In genomic region chr1:85308837-85309350, GRCh38 we compare ENCODE assay signal across 12 cellular contexts. TPM values are rescaled to one million over a fixed set of nuclear protein-coding genes. Genes with fewer than 3 reads are reported as not detected.
DNase-seq lines count a peak whose midpoint lies in the region; ATAC-seq and TF ChIP-seq lines count a peak whose summit lies in the region.
"Had no signal": no experiment of that assay in that cellular context is flagged by ENCODE, and none has a peak within 500 bp of the region (broad histone marks: within the 10 kb centered on the region; RNA-seq: fewer than 3 reads in every experiment).

No MANE protein-coding gene starts in this region.

- ATAC-seq in SK-N-SH treated with all-trans-retinoic acid at 6 μM for 48 hours: no peak

- no peak for TF ChIP-seq CTCF in SK-N-SH (IDR thresholded peaks at IDR 0.05)

- CTCF ChIA-PET in SK-N-SH (lab: Yijun Ruan, JAX): interaction anchor here (0.5 to 3.0 kb wide), 93 partner anchors 8 to 1794 kb away, joined by 3 to 78 read pairs (median 7); partner anchors contain the start of genes BCL10, C1orf52, CCN1 and DDAH1
- CTCF ChIA-PET in activated CD4-positive, alpha-beta T cell treated with anti-CD3 and anti-CD28 coated beads, Interleukin-2, amount 10 ng/mL, durations not matched to agents 7 days and 5 days (lab: Charles Lee): interaction anchor here (1.0 to 2.0 kb wide), 2 partner anchors 263 to 272 kb away, joined by 3 to 5 read pairs; no protein-coding TSS in a partner anchor

- H3K9ac ChIP-seq in SK-N-SH: no peak overlapping the region
- no peak overlapping the region for H3K9ac ChIP-seq in endocrine pancreas (ENCODE audit: control insufficient read depth, insufficient read depth, low read length)
- H3K9ac ChIP-seq: BLaER1 had no signal

- H3F3A ChIP-seq in SK-N-SH (replicated peaks; ENCODE audit: insufficient read depth): peaks cover 23% of the 10 kb centered on the region

- H3K36me3 Mint-ChIP-seq in activated CD4-positive, alpha-beta T cell treated with anti-CD3 and anti-CD28 coated beads, Interleukin-2, amount 10 ng/mL, durations not matched to agents 7 days and 5 days (ENCODE audit: low read depth): no peaks in the 10 kb centered on the region

- H3K9me3 Mint-ChIP-seq in activated CD4-positive, alpha-beta T cell treated with anti-CD3 and anti-CD28 coated beads, Interleukin-2, amount 10 ng/mL, durations not matched to agents 7 days and 5 days: no peaks in the 10 kb centered on the region
- H3K9me3 Mint-ChIP-seq: activated T-cell treated with anti-CD3 and anti-CD28 coated beads, Interleukin-2, amount 50 U/mL, for 24 hours had no signal

- no peak overlapping the region for H3K4me3 ChIP-seq in SK-N-SH (ENCODE audit: low read depth in 2 of 2, low read length in 1 of 2)
- H3K4me3 ChIP-seq in endocrine pancreas (ENCODE audit: control insufficient read depth, insufficient read depth, low read length): peak overlapping the region; percentile 11
- H3K4me3 ChIP-seq: BLaER1, cardiac muscle cell, transverse colon had no signal

- no peaks in the 10 kb centered on the region for H3K9me2 ChIP-seq in SK-N-SH

- TF ChIP-seq RAD21 in SK-N-SH (IDR thresholded peaks at IDR 0.05; ENCODE audit: low read length): no peak

- H3K27ac ChIP-seq in SK-N-SH (ENCODE audit: low read depth in 2 of 2, low read length in 1 of 2): peak overlapping the region in 1 of 2 experiments; percentile 28; a peak in 1 of 4 replicates
- H3K27ac ChIP-seq: BLaER1, cardiac muscle cell, transverse colon had no signal

- H3K4me1 ChIP-seq in SK-N-SH (ENCODE audit: control insufficient read depth in 1 of 2, insufficient read depth in 2 of 2, low read depth in 1 of 2, low read length in 1 of 2) (peaks cover 8 to 11% of the 10 kb centered on the region in 2 experiments; a peak in 2 of 4 replicates), endocrine pancreas (ENCODE audit: control insufficient read depth, insufficient read depth, low read length) (peaks cover 3% of the 10 kb centered on the region)

- peaks cover 2% of the 10 kb centered on the region for H3K4me1 Mint-ChIP-seq in activated CD4-positive, alpha-beta T cell treated with anti-CD3 and anti-CD28 coated beads, Interleukin-2, amount 10 ng/mL, durations not matched to agents 7 days and 5 days

- H3K9me3 ChIP-seq in SK-N-SH (no peaks in the 10 kb centered on the region), endocrine pancreas (ENCODE audit: control insufficient read depth, low read length) (no peaks in the 10 kb centered on the region)
- H3K9me3 ChIP-seq: BLaER1, transverse colon had no signal

- peak overlapping the region; percentile 26; the same call in 1 of the 2 replicates for H3K4me2 ChIP-seq in SK-N-SH
- H3K4me2 ChIP-seq: BLaER1 had no signal

- H3K27me3 Mint-ChIP-seq in activated CD4-positive, alpha-beta T cell treated with anti-CD3 and anti-CD28 coated beads, Interleukin-2, amount 10 ng/mL, durations not matched to agents 7 days and 5 days: peaks cover 58% of the 10 kb centered on the region

- TF ChIP-seq EP300 in SK-N-SH (IDR thresholded peaks at IDR 0.05; ENCODE audit: borderline replicate concordance in 1 of 2, low read depth in 1 of 2, low read length in 1 of 2): no peak

- H3K27ac Mint-ChIP-seq in activated CD4-positive, alpha-beta T cell treated with anti-CD3 and anti-CD28 coated beads, Interleukin-2, amount 10 ng/mL, durations not matched to agents 7 days and 5 days: no peak overlapping the region
- H3K27ac Mint-ChIP-seq: activated T-cell treated with anti-CD3 and anti-CD28 coated beads, Interleukin-2, amount 50 U/mL, for 24 hours had no signal

- H3K27me3 ChIP-seq in SK-N-SH (ENCODE audit: insufficient read depth) (no peaks in the 10 kb centered on the region), endocrine pancreas (ENCODE audit: control insufficient read depth, insufficient read depth, low read length) (no peaks in the 10 kb centered on the region)
- H3K27me3 ChIP-seq: cardiac muscle cell, transverse colon had no signal

- WGBS in SK-N-SH (ENCODE audit: low lambda C conversion rate): 91% methylated on average over 4 of the region's 4 CpGs

- H4K20me1 ChIP-seq in SK-N-SH (ENCODE audit: insufficient read depth): no peaks in the 10 kb centered on the region

- no peaks in the 10 kb centered on the region for H3K36me3 ChIP-seq in SK-N-SH (replicated peaks in 1 of 2; ENCODE audit: control insufficient read depth in 1 of 2, insufficient read depth in 2 of 2, low read length in 1 of 2)
- H3K36me3 ChIP-seq in endocrine pancreas (ENCODE audit: control insufficient read depth, insufficient read depth, low read length): no peaks in the 10 kb centered on the region
- H3K36me3 ChIP-seq: BLaER1, cardiac muscle cell, transverse colon had no signal

- POLR2A ChIA-PET in SK-N-SH (lab: Yijun Ruan, JAX): interaction anchor here (1.0 kb wide), 1 partner anchor 384 kb away, joined by 4 read pairs; no protein-coding TSS in a partner anchor
- POLR2A ChIA-PET in activated CD4-positive, alpha-beta T cell treated with anti-CD3 and anti-CD28 coated beads, Interleukin-2, amount 10 ng/mL, durations not matched to agents 7 days and 5 days (lab: Charles Lee): interaction anchor here (0.6 kb wide), 1 partner anchor 40 kb away, joined by 3 read pairs; no protein-coding TSS in a partner anchor

- H3K4me3 Mint-ChIP-seq in activated CD4-positive, alpha-beta T cell treated with anti-CD3 and anti-CD28 coated beads, Interleukin-2, amount 10 ng/mL, durations not matched to agents 7 days and 5 days: no peak overlapping the region

- peaks cover 18% of the 10 kb centered on the region; the same call in 1 of the 2 replicates for H3K79me2 ChIP-seq in SK-N-SH (ENCODE audit: insufficient read depth)

- H2AFZ ChIP-seq in SK-N-SH (ENCODE audit: low read depth): no peak overlapping the region

- DNase-seq in SK-N-SH (no peak), NCI-H1105 (lab: John Stamatoyannopoulos, UW) (peak; percentile 57), LoVo (ENCODE audit: low spot score) (no peak), GF-D8 (lab: John Stamatoyannopoulos, UW) (no peak)
- no peak for DNase-seq in activated CD8-positive, alpha-beta memory T cell treated with anti-CD3 and anti-CD28 coated beads, Interleukin-2, amount 50 U/mL, for 4 hours
- DNase-seq in activated CD4-positive, alpha-beta T cell treated with anti-CD3 and anti-CD28 coated beads, Interleukin-2, amount 10 ng/mL, durations not matched to agents 7 days and 5 days: no peak

TF ChIP-seq in SK-N-SH, 30 proteins besides CTCF, POLR2A, EP300 and RAD21:
- no peak for TF ChIP-seq TAF1 (IDR thresholded peaks at IDR 0.05; ENCODE audit: borderline replicate concordance, low read depth, low read length)
- TF ChIP-seq, protein P1, sequence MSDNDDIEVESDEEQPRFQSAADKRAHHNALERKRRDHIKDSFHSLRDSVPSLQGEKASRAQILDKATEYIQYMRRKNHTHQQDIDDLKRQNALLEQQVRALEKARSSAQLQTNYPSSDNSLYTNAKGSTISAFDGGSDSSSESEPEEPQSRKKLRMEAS (IDR thresholded peaks at IDR 0.05; ENCODE audit: low read depth): no peak
- no peak for TF ChIP-seq CHD2 (IDR thresholded peaks at IDR 0.05; ENCODE audit: low read length, partially characterized antibody)
- TF ChIP-seq FOXJ3 (CRISPR knock-in tag; IDR thresholded peaks at IDR 0.05): no peak

TF ChIP-seq in SK-N-SH treated with all-trans-retinoic acid at 6 μM for 48 hours, 23 proteins besides CTCF, POLR2A, EP300 and RAD21 (continues in another document):
- TF ChIP-seq TSHZ2 (CRISPR knock-in tag; IDR thresholded peaks at IDR 0.05) (no peak), TCF4 (CRISPR knock-in tag; IDR thresholded peaks at IDR 0.05; ENCODE audit: borderline replicate concordance) (no peak), TOX (CRISPR knock-in tag; IDR thresholded peaks at IDR 0.05; ENCODE audit: borderline replicate concordance) (no peak), RARB (CRISPR knock-in tag; IDR thresholded peaks at IDR 0.05) (no peak), OSR1 (CRISPR knock-in tag; IDR thresholded peaks at IDR 0.05) (no peak), ZFP30 (CRISPR knock-in tag; IDR thresholded peaks at IDR 0.05) (no peak), GLIS3 (CRISPR knock-in tag; IDR thresholded peaks at IDR 0.05) (no peak), SNAI2 (CRISPR knock-in tag; IDR thresholded peaks at IDR 0.05) (no peak), BACH2 (CRISPR knock-in tag; IDR thresholded peaks at IDR 0.05; ENCODE audit: borderline replicate concordance) (no peak)

RNA-seq across cellular contexts. Expression of gene BCL10, which starts 32.5 kb away (rescaled TPM):
- 5.8 and 6.6 TPM in 2 replicates for polyA plus RNA-seq in SK-N-SH (2012; rRNA removed)
- polyA plus RNA-seq in SK-N-SH (2012; cell fraction: cytosol; rRNA removed): 7.2 and 8.0 TPM in 2 replicates
- polyA plus RNA-seq in SK-N-SH (2012; cell fraction: nucleus; rRNA removed): 5.5 and 7.7 TPM in 2 replicates
- 10 to 100 TPM; 26.3 to 29.9 TPM for total RNA-seq in activated CD4-positive, alpha-beta T cell treated with anti-CD3 and anti-CD28 coated beads, Interleukin-2, amount 10 ng/mL, durations not matched to agents 7 days and 5 days

RNA-seq across cellular contexts. Expression of gene C1orf52, which starts 49.4 kb away (rescaled TPM):
- 23.4 and 24.3 TPM in 2 replicates for polyA plus RNA-seq in SK-N-SH (2012; rRNA removed)
- 19.1 and 20.8 TPM in 2 replicates for polyA plus RNA-seq in SK-N-SH (2012; cell fraction: cytosol; rRNA removed)
- 30.0 and 36.7 TPM in 2 replicates for polyA plus RNA-seq in SK-N-SH (2012; cell fraction: nucleus; rRNA removed)
- total RNA-seq in activated CD4-positive, alpha-beta T cell treated with anti-CD3 and anti-CD28 coated beads, Interleukin-2, amount 10 ng/mL, durations not matched to agents 7 days and 5 days: 10 to 100 TPM; 24.5 to 26.4 TPM
